In the genomic region with DNA sequence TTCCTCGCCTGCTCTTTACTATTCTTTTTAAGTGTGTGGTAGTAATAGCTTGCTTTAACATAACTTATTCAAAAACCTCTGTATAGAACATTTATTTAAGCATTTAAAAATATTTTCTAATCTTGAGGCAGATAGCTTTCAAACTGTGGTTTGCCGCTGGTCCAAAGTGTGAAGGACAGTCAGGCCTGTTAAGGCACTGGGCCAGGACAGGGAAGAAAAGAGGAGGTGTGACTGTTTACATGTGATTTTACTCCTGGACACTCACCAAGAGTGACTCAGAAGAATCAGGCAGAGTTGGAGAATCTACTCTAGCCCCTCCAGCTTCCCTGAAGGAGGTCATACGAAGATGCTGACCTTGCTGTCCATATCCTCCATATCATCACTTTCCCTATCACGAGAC, we compare ENCODE assay signal across 22 cellular contexts. TPM values are rescaled to one million over a fixed set of nuclear protein-coding genes. Genes with fewer than 3 reads are reported as not detected.
DNase-seq lines count a peak whose midpoint lies in the region; ATAC-seq and TF ChIP-seq lines count a peak whose summit lies in the region.
"Had no signal": no experiment of that assay in that cellular context is flagged by ENCODE, and none has a peak within 500 bp of the region (broad histone marks: within the 10 kb centered on the region; RNA-seq: fewer than 3 reads in every experiment).

No MANE protein-coding gene starts in this region.

- H3K9me3 Mint-ChIP-seq in MCF 10A (ENCODE audit: unreplicated experiment), result no peaks in the 10 kb centered on the region
- H3K9me3 Mint-ChIP-seq in CD8-positive, alpha-beta memory T cell, result no peaks in the 10 kb centered on the region
- H3K9me3 Mint-ChIP-seq: nephron progenitor cell, T-cell had no signal

- TF ChIP-seq CTCF in MCF 10A (IDR thresholded peaks at IDR 0.05; ENCODE audit: unreplicated experiment) (no peak), breast epithelium (IDR thresholded peaks at IDR 0.05) (no peak), astrocyte of the spinal cord (IDR thresholded peaks at IDR 0.05; ENCODE audit: low read depth, low read length) (no peak), upper lobe of right lung (IDR thresholded peaks at IDR 0.05) (no peak)

- POLR2A ChIA-PET in MCF 10A (lab: Yijun Ruan, JAX), result interaction anchor here (0.9 kb wide), 1 partner anchor 15 kb away, joined by 3 read pairs; no protein-coding TSS in a partner anchor
- POLR2A ChIA-PET in CD8-positive, alpha-beta memory T cell (lab: Charles Lee), result no interaction called here

- CTCF ChIA-PET in MCF 10A (lab: Yijun Ruan, JAX), result interaction anchor here (0.8 to 1.7 kb wide), 2 partner anchors 11 to 35 kb away, joined by 3 to 11 read pairs; no protein-coding TSS in a partner anchor
- CTCF ChIA-PET in CD8-positive, alpha-beta memory T cell (lab: Charles Lee), result no interaction called here

- peak; percentile 56 for DNase-seq in MCF 10A (ENCODE audit: unreplicated experiment)
- no peak for DNase-seq in breast epithelium (ENCODE audit: low spot score in 2 of 2)
- peak; percentile 28 for DNase-seq in astrocyte of the spinal cord (ENCODE audit: low read depth, low spot score)
- no peak for DNase-seq in left lobe of liver (ENCODE audit: low spot score)
- no peak for DNase-seq in upper lobe of right lung
- no peak for DNase-seq in central memory CD4-positive, alpha-beta T cell
- DNase-seq in CD8-positive, alpha-beta memory T cell, result no peak
- DNase-seq in COLO829 (ENCODE audit: low spot score), result no peak
- DNase-seq: activated CD4-positive, alpha-beta T cell treated with anti-CD3 and anti-CD28 coated beads for 48 hours; activated CD8-positive, alpha-beta memory T cell treated with anti-CD3 and anti-CD28 coated beads, Interleukin-2, amount 10 ng/mL, durations not matched to agents 7 days and 5 days; AML-193; HCEC 1CT; NCI-H1105 treated with DMSO at 0.1 percent for 48 hours; NCI-H2107; NCI-H524; nephron progenitor cell; SIG-M5; stimulated activated CD4-positive, alpha-beta T cell treated with anti-CD3 and anti-CD28 coated beads, Interleukin-4, amount 100 ng/mL, for 4 hours; T-cell had no signal

- no peak overlapping the region for H3K4me3 ChIP-seq in breast epithelium
- H3K4me3 ChIP-seq in astrocyte of the spinal cord (ENCODE audit: low read depth, low read length), result no peak overlapping the region
- H3K4me3 ChIP-seq in upper lobe of right lung, result no peak overlapping the region
- no peak overlapping the region for H3K4me3 ChIP-seq in CD8-positive, alpha-beta memory T cell (ENCODE audit: low read length)

- in situ Hi-C loops in astrocyte of the spinal cord (cut with HindIII; ENCODE audit: low sequenced_read_pairs), result no loop called here

- no TSS peak for BruUV-seq in MCF 10A (replicated peaks; lab: Mats Ljungman, UMichigan)

- H3K4me3 Mint-ChIP-seq in MCF 10A (ENCODE audit: unreplicated experiment), result no peak overlapping the region
- H3K4me3 Mint-ChIP-seq in CD8-positive, alpha-beta memory T cell, result no peak overlapping the region
- H3K4me3 Mint-ChIP-seq: activated CD8-positive, alpha-beta memory T cell treated with anti-CD3 and anti-CD28 coated beads, Interleukin-2, amount 10 ng/mL, durations not matched to agents 7 days and 5 days; activated naive CD8-positive, alpha-beta T cell; nephron progenitor cell; T-cell had no signal

- H3K9me3 ChIP-seq in breast epithelium (no peaks in the 10 kb centered on the region), upper lobe of right lung (no peaks in the 10 kb centered on the region)
- H3K9me3 ChIP-seq in CD8-positive, alpha-beta memory T cell (ENCODE audit: low read length), result no peaks in the 10 kb centered on the region

- peak; percentile 79 for ATAC-seq in left lobe of liver
- ATAC-seq in upper lobe of right lung, result peak; percentile 38
- ATAC-seq: activated CD8-positive, alpha-beta memory T cell treated with anti-CD3 and anti-CD28 coated beads, Interleukin-2, amount 10 ng/mL, durations not matched to agents 7 days and 5 days; T-cell had no signal

- peak overlapping the region; percentile 27 for H3K27ac Mint-ChIP-seq in MCF 10A (ENCODE audit: low read depth, unreplicated experiment)
- no peak overlapping the region for H3K27ac Mint-ChIP-seq in CD8-positive, alpha-beta memory T cell
- H3K27ac Mint-ChIP-seq: activated CD8-positive, alpha-beta memory T cell treated with anti-CD3 and anti-CD28 coated beads, Interleukin-2, amount 10 ng/mL, durations not matched to agents 7 days and 5 days; activated naive CD8-positive, alpha-beta T cell; nephron progenitor cell; T-cell had no signal

- H3K27ac ChIP-seq in breast epithelium, result no peak overlapping the region
- no peak overlapping the region for H3K27ac ChIP-seq in upper lobe of right lung
- H3K27ac ChIP-seq in CD8-positive, alpha-beta memory T cell (ENCODE audit: low read depth, low read length), result no peak overlapping the region
- H3K27ac ChIP-seq: 22Rv1, KMS-11 had no signal

- peaks cover 59% of the 10 kb centered on the region for H3K36me3 Mint-ChIP-seq in MCF 10A (ENCODE audit: insufficient read depth, unreplicated experiment)
- H3K36me3 Mint-ChIP-seq in CD8-positive, alpha-beta memory T cell, result peaks cover 26 to 70% (median 47%) of the 10 kb centered on the region in 3 donors

- H3K27me3 ChIP-seq in breast epithelium (no peaks in the 10 kb centered on the region), upper lobe of right lung (no peaks in the 10 kb centered on the region)
- H3K27me3 ChIP-seq in CD8-positive, alpha-beta memory T cell (ENCODE audit: insufficient read depth, low read length, poor library complexity, severe bottlenecking), result no peaks in the 10 kb centered on the region

- no peak for TF ChIP-seq POLR2A in breast epithelium (IDR thresholded peaks at IDR 0.05)

- no peaks in the 10 kb centered on the region for H3K36me3 ChIP-seq in breast epithelium
- peaks cover 8% of the 10 kb centered on the region for H3K36me3 ChIP-seq in upper lobe of right lung
- H3K36me3 ChIP-seq in CD8-positive, alpha-beta memory T cell (ENCODE audit: insufficient read depth, low read length), result no peaks in the 10 kb centered on the region

- H3K4me1 ChIP-seq in breast epithelium (no peaks in the 10 kb centered on the region), upper lobe of right lung (no peaks in the 10 kb centered on the region)
- H3K4me1 ChIP-seq in CD8-positive, alpha-beta memory T cell (ENCODE audit: insufficient read depth, low read length), result no peaks in the 10 kb centered on the region

- intact Hi-C loops in MCF 10A (cut with micrococcal nuclease), result no loop called here
- intact Hi-C loops in breast epithelium (cut with DNase I; ENCODE audit: low total_unique reads), result no loop called here
- intact Hi-C loops in upper lobe of right lung (cut with DNase I), result no loop called here

- no peaks in the 10 kb centered on the region for H3K4me1 Mint-ChIP-seq in MCF 10A (ENCODE audit: insufficient read depth, unreplicated experiment)
- H3K4me1 Mint-ChIP-seq in CD8-positive, alpha-beta memory T cell, result no peaks in the 10 kb centered on the region
- H3K4me1 Mint-ChIP-seq: nephron progenitor cell, T-cell had no signal

- H3K27me3 Mint-ChIP-seq in MCF 10A (ENCODE audit: insufficient read depth, unreplicated experiment), result no peaks in the 10 kb centered on the region
- H3K27me3 Mint-ChIP-seq in CD8-positive, alpha-beta memory T cell, result no peaks in the 10 kb centered on the region
- H3K27me3 Mint-ChIP-seq: activated CD8-positive, alpha-beta memory T cell treated with anti-CD3 and anti-CD28 coated beads, Interleukin-2, amount 10 ng/mL, durations not matched to agents 7 days and 5 days; activated naive CD8-positive, alpha-beta T cell; T-cell had no signal

RNA-seq across cellular contexts. Expression of gene CEP152, which starts 44.7 kb away (rescaled TPM):
- total RNA-seq in MCF 10A (2022), result 6.4 and 6.5 TPM in 2 replicates
- 10 to 100 TPM in 1 of 3 donors, 1 to 10 TPM in 2; 5.3 to 13.5 (median 5.9) TPM for total RNA-seq in breast epithelium
- total RNA-seq in left lobe of liver, result 1.3 TPM
- total RNA-seq in upper lobe of right lung, result 4.2 TPM
- total RNA-seq in CD8-positive, alpha-beta memory T cell, result 10 to 100 TPM; 19.7 to 20.7 TPM
- polyA plus RNA-seq in CD8-positive, alpha-beta memory T cell, result 6.5 TPM

Comparison
In these comparisons a context has a peak if more than half of its experiments do, and no peak if none do; other contexts are left out.
1. DNase-seq: peak in MCF 10A (single experiment) and astrocyte of the spinal cord (single experiment); none in breast epithelium (0 of 2), left lobe of liver (single experiment), upper lobe of right lung (single experiment), central memory CD4-positive, alpha-beta T cell (single experiment), CD8-positive, alpha-beta memory T cell (0 of 5) and COLO829 (single experiment).